1 cellular context compared by ENCODE assay signal in genomic region chr10:101566333-101567164, GRCh38.
TF ChIP-seq lines count a peak whose summit lies in the region.

No MANE protein-coding gene starts in this region.

TF ChIP-seq in HEK293, 187 proteins besides CTCF, POLR2A, EP300 and RAD21 (continued from another document):
- TF ChIP-seq, protein P1, sequence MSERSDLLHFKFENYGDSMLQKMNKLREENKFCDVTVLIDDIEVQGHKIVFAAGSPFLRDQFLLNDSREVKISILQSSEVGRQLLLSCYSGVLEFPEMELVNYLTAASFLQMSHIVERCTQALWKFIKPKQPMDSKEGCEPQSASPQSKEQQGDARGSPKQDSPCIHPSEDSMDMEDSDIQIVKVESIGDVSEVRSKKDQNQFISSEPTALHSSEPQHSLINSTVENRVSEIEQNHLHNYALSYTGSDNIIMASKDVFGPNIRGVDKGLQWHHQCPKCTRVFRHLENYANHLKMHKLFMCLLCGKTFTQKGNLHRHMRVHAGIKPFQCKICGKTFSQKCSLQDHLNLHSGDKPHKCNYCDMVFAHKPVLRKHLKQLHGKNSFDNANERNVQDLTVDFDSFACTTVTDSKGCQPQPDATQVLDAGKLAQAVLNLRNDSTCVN (tag by site-specific recombination; optimal IDR thresholded peaks at IDR 0.05), result peak; percentile 92
- TF ChIP-seq ZNF16 (tag by site-specific recombination; IDR thresholded peaks at IDR 0.05; ENCODE audit: low read depth) (no peak), IKZF3 (tag by site-specific recombination; IDR thresholded peaks at IDR 0.05) (peak; percentile 45; the same call in 1 of the 2 replicates), ZNF791 (tag by site-specific recombination; IDR thresholded peaks at IDR 0.05) (no peak), ZNF324 (tag by site-specific recombination; IDR thresholded peaks at IDR 0.05) (peak; percentile 86), HOXC10 (CRISPR knock-in tag; IDR thresholded peaks at IDR 0.05) (no peak), ZNF184 (tag by site-specific recombination; IDR thresholded peaks at IDR 0.05) (no peak), SETDB1 (IDR thresholded peaks at IDR 0.05; ENCODE audit: insufficient read length, low read length) (no peak), ZSCAN30 (tag by site-specific recombination; IDR thresholded peaks at IDR 0.05) (peak; percentile 91), HIC1 (tag by site-specific recombination; IDR thresholded peaks at IDR 0.05) (0 out of 2 replicates have a peak, but pooled peaks have one; percentile 42), ZNF473 (tag by site-specific recombination; IDR thresholded peaks at IDR 0.05) (no peak), ZNF530 (tag by site-specific recombination; IDR thresholded peaks at IDR 0.05; ENCODE audit: low read depth) (no peak), ATF2 (tag by site-specific recombination; IDR thresholded peaks at IDR 0.05; ENCODE audit: low read depth) (peak; percentile 41; the same call in 1 of the 2 replicates), ZSCAN4 (tag by site-specific recombination; IDR thresholded peaks at IDR 0.05) (peak; percentile 72), HOXA7 (CRISPR knock-in tag; IDR thresholded peaks at IDR 0.05; ENCODE audit: borderline replicate concordance) (no peak), ZNF335 (tag by site-specific recombination; conservative IDR thresholded peaks at IDR 0.05) (0 out of 2 replicates have a peak, but pooled peaks have one; percentile 22), ZNF292 (tag by site-specific recombination; IDR thresholded peaks at IDR 0.05; ENCODE audit: borderline replicate concordance, low read depth) (no peak), ZNF555 (tag by site-specific recombination; conservative IDR thresholded peaks at IDR 0.05) (no peak), ZSCAN16 (tag by site-specific recombination; IDR thresholded peaks at IDR 0.05) (no peak), ZEB2 (tag by site-specific recombination; IDR thresholded peaks at IDR 0.05) (peak; percentile 89; the same call in 1 of the 2 replicates), ZNF48 (tag by site-specific recombination; IDR thresholded peaks at IDR 0.05) (no peak), KLF9 (tag by site-specific recombination; IDR thresholded peaks at IDR 0.05; ENCODE audit: low read depth) (peak; percentile 58), ZNF768 (tag by site-specific recombination; IDR thresholded peaks at IDR 0.05) (no peak), ZNF202 (tag by site-specific recombination; IDR thresholded peaks at IDR 0.05; ENCODE audit: borderline replicate concordance) (no peak), ZNF433 (tag by site-specific recombination; IDR thresholded peaks at IDR 0.05; ENCODE audit: low read depth) (no peak), ZFHX2 (tag by site-specific recombination; conservative IDR thresholded peaks at IDR 0.05) (no peak; the same call in 1 of the 2 replicates), ZNF561 (tag by site-specific recombination; IDR thresholded peaks at IDR 0.05; ENCODE audit: borderline replicate concordance) (peak; percentile 83), ZNF23 (tag by site-specific recombination; IDR thresholded peaks at IDR 0.05; ENCODE audit: borderline replicate concordance) (no peak), ZNF112 (tag by site-specific recombination; IDR thresholded peaks at IDR 0.05) (no peak), ZNF701 (tag by site-specific recombination; IDR thresholded peaks at IDR 0.05) (no peak), ZFP41 (tag by site-specific recombination; IDR thresholded peaks at IDR 0.05; ENCODE audit: borderline replicate concordance) (no peak)
- TF ChIP-seq, protein P2, sequence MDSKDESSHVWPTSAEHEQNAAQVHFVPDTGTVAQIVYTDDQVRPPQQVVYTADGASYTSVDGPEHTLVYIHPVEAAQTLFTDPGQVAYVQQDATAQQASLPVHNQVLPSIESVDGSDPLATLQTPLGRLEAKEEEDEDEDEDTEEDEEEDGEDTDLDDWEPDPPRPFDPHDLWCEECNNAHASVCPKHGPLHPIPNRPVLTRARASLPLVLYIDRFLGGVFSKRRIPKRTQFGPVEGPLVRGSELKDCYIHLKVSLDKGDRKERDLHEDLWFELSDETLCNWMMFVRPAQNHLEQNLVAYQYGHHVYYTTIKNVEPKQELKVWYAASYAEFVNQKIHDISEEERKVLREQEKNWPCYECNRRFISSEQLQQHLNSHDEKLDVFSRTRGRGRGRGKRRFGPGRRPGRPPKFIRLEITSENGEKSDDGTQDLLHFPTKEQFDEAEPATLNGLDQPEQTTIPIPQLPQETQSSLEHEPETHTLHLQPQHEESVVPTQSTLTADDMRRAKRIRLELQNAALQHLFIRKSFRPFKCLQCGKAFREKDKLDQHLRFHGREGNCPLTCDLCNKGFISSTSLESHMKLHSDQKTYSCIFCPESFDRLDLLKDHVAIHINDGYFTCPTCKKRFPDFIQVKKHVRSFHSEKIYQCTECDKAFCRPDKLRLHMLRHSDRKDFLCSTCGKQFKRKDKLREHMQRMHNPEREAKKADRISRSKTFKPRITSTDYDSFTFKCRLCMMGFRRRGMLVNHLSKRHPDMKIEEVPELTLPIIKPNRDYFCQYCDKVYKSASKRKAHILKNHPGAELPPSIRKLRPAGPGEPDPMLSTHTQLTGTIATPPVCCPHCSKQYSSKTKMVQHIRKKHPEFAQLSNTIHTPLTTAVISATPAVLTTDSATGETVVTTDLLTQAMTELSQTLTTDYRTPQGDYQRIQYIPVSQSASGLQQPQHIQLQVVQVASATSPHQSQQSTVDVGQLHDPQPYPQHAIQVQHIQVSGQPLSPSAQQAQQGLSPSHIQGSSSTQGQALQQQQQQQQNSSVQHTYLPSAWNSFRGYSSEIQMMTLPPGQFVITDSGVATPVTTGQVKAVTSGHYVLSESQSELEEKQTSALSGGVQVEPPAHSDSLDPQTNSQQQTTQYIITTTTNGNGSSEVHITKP (tag by site-specific recombination; IDR thresholded peaks at IDR 0.05), result peak; percentile 17; the same call in 1 of the 2 replicates
- TF ChIP-seq, protein P3, sequence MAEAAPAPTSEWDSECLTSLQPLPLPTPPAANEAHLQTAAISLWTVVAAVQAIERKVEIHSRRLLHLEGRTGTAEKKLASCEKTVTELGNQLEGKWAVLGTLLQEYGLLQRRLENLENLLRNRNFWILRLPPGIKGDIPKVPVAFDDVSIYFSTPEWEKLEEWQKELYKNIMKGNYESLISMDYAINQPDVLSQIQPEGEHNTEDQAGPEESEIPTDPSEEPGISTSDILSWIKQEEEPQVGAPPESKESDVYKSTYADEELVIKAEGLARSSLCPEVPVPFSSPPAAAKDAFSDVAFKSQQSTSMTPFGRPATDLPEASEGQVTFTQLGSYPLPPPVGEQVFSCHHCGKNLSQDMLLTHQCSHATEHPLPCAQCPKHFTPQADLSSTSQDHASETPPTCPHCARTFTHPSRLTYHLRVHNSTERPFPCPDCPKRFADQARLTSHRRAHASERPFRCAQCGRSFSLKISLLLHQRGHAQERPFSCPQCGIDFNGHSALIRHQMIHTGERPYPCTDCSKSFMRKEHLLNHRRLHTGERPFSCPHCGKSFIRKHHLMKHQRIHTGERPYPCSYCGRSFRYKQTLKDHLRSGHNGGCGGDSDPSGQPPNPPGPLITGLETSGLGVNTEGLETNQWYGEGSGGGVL (tag by site-specific recombination; IDR thresholded peaks at IDR 0.05), result peak; percentile 70
- TF ChIP-seq, protein P4, sequence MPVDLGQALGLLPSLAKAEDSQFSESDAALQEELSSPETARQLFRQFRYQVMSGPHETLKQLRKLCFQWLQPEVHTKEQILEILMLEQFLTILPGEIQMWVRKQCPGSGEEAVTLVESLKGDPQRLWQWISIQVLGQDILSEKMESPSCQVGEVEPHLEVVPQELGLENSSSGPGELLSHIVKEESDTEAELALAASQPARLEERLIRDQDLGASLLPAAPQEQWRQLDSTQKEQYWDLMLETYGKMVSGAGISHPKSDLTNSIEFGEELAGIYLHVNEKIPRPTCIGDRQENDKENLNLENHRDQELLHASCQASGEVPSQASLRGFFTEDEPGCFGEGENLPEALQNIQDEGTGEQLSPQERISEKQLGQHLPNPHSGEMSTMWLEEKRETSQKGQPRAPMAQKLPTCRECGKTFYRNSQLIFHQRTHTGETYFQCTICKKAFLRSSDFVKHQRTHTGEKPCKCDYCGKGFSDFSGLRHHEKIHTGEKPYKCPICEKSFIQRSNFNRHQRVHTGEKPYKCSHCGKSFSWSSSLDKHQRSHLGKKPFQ (tag by site-specific recombination; IDR thresholded peaks at IDR 0.05), result no peak
